Comparison of ENCODE assay signal across 8 cellular contexts in genomic region chr22:43273902-43274484, GRCh38.
A peak's percentile ranks its signal among the peaks of the same experiment; 100 is the strongest.
DNase-seq lines count a peak whose midpoint lies in the region; ATAC-seq and TF ChIP-seq lines count a peak whose summit lies in the region.

No MANE protein-coding gene starts in this region.

- no peaks in the 10 kb centered on the region for H3K9me3 ChIP-seq in CD4-positive, CD25-positive, alpha-beta regulatory T cell (ENCODE audit: control insufficient read depth in 2 of 2, low read length in 2 of 2)
- H3K9me3 ChIP-seq in ovary, result no peaks in the 10 kb centered on the region

- no peak for TF ChIP-seq POLR2A in ovary (IDR thresholded peaks at IDR 0.05)

- H3K27ac ChIP-seq in CD4-positive, CD25-positive, alpha-beta regulatory T cell (ENCODE audit: insufficient read depth, low read length, poor library complexity, severe bottlenecking), result no peak overlapping the region
- peak overlapping the region in 1 of 2 donors; percentile 74 for H3K27ac ChIP-seq in ovary

- no peak overlapping the region for H3K4me3 ChIP-seq in CD4-positive, CD25-positive, alpha-beta regulatory T cell (ENCODE audit: low read depth, low read length)
- no peak overlapping the region for H3K4me3 ChIP-seq in ovary

- no peaks in the 10 kb centered on the region for H3K27me3 ChIP-seq in CD4-positive, CD25-positive, alpha-beta regulatory T cell (ENCODE audit: control insufficient read depth, insufficient read depth, low read length)
- no peaks in the 10 kb centered on the region for H3K27me3 ChIP-seq in ovary

- intact Hi-C loops in ovary (cut with DNase I), result loop anchor here (2.0 to 10.0 kb wide), 5 partner anchors 37 to 111 kb away; no protein-coding TSS in a partner anchor

- H3K36me3 ChIP-seq in CD4-positive, CD25-positive, alpha-beta regulatory T cell (ENCODE audit: control insufficient read depth, insufficient read depth, low read length), result no peaks in the 10 kb centered on the region
- H3K36me3 ChIP-seq in ovary, result no peaks in the 10 kb centered on the region

- peaks cover 0 to 3% (median 0%) of the 10 kb centered on the region in 4 donors for H3K4me1 Mint-ChIP-seq in CD4-positive, CD25-positive, alpha-beta regulatory T cell

- TF ChIP-seq CTCF in ovary (IDR thresholded peaks at IDR 0.05), result peak; percentile 23 to 71 (median 68)

- peak in 2 of 3 donors; percentile 31 to 49 for DNase-seq in CD4-positive, CD25-positive, alpha-beta regulatory T cell
- peak; percentile 65 for DNase-seq in H4 (ENCODE audit: low spot score)
- DNase-seq in NCI-H69 (lab: John Stamatoyannopoulos, UW), result peak; percentile 77
- DNase-seq in activated T-cell treated with anti-CD3 and anti-CD28 coated beads for 4 hours, result peak; percentile 5
- DNase-seq in fibroblast of the conjunctiva (ENCODE audit: low read depth), result peak; percentile 46
- peak in 2 of 5 donors; percentile 55 to 62 for DNase-seq in ovary

- 33 to 36% (median 35%) methylated on average over 9 of the region's 9 CpGs for WGBS in ovary, 3 donors

- no peaks in the 10 kb centered on the region for H3K4me1 ChIP-seq in CD4-positive, CD25-positive, alpha-beta regulatory T cell (ENCODE audit: control insufficient read depth, insufficient read depth, low read length, poor library complexity, severe bottlenecking)
- H3K4me1 ChIP-seq in ovary (ENCODE audit: insufficient read depth), result peaks cover 19% of the 10 kb centered on the region

- no peak overlapping the region for H3K27ac Mint-ChIP-seq in CD4-positive, CD25-positive, alpha-beta regulatory T cell

- H3K9me3 Mint-ChIP-seq in CD4-positive, CD25-positive, alpha-beta regulatory T cell, result no peaks in the 10 kb centered on the region

- no peak overlapping the region for H3K4me3 Mint-ChIP-seq in CD4-positive, CD25-positive, alpha-beta regulatory T cell

- no peaks in the 10 kb centered on the region for H3K36me3 Mint-ChIP-seq in CD4-positive, CD25-positive, alpha-beta regulatory T cell

- H3K27me3 Mint-ChIP-seq in CD4-positive, CD25-positive, alpha-beta regulatory T cell, result peaks cover 12% of the 10 kb centered on the region

- no peak for ATAC-seq in CD4-positive, CD25-positive, alpha-beta regulatory T cell (ENCODE audit: low read depth in 2 of 2)
- ATAC-seq in HG02678 (IDR thresholded peaks at IDR 0.05; ENCODE audit: unreplicated experiment) (no peak), GM19324 (IDR thresholded peaks at IDR 0.05; ENCODE audit: low FRiP score, unreplicated experiment) (no peak)

- no peak for TF ChIP-seq EP300 in ovary (IDR thresholded peaks at IDR 0.05)
